Comparison of ENCODE assay signal across 18 cellular contexts in genomic region chr4:13056630-13057187, GRCh38.
"Had no signal": no experiment of that assay in that cellular context is flagged by ENCODE, and none has a peak within 500 bp of the region (broad histone marks: within the 10 kb centered on the region; RNA-seq: fewer than 3 reads in every experiment).

No MANE protein-coding gene starts in this region.

- H3K4me3 ChIP-seq: colonic mucosa, esophagus squamous epithelium, hepatocyte, psoas muscle, smooth muscle cell, testis had no signal

- H3K4me3 Mint-ChIP-seq: naive thymus-derived CD4-positive, alpha-beta T cell; nephron progenitor cell had no signal

- DNase-seq: colonic mucosa; dermis blood vessel endothelial cell; esophagus squamous epithelium; foreskin fibroblast; kidney; left cardiac atrium; mesendoderm; naive thymus-derived CD4-positive, alpha-beta T cell; nephron progenitor cell; psoas muscle; retina; stimulated activated CD4-positive, alpha-beta T cell treated with anti-CD3 and anti-CD28 coated beads, Interleukin-2, amount 100 ng/mL, for 48 hours; stimulated activated naive CD8-positive, alpha-beta T cell treated with anti-CD3 and anti-CD28 coated beads, Interleukin-15, Interleukin-2, amounts not matched to agents 100 U/mL and 50 U/mL, for 24 hours; testis; trophoblast cell had no signal

- H3K27me3 Mint-ChIP-seq: naive thymus-derived CD4-positive, alpha-beta T cell had no signal

- H3K9me3 Mint-ChIP-seq: nephron progenitor cell had no signal

- H3K36me3 Mint-ChIP-seq: naive thymus-derived CD4-positive, alpha-beta T cell had no signal

- H3K9me3 ChIP-seq: colonic mucosa, esophagus squamous epithelium, psoas muscle, testis had no signal

- H3K27ac ChIP-seq: colonic mucosa, esophagus squamous epithelium, hepatocyte, parathyroid adenoma, psoas muscle, testis had no signal

- H3K27ac Mint-ChIP-seq: naive thymus-derived CD4-positive, alpha-beta T cell; nephron progenitor cell had no signal

- H3K4me1 ChIP-seq: colonic mucosa, esophagus squamous epithelium, parathyroid adenoma, psoas muscle, testis had no signal

- ATAC-seq: naive thymus-derived CD4-positive, alpha-beta T cell; psoas muscle; stimulated activated naive CD8-positive, alpha-beta T cell treated with anti-CD3 and anti-CD28 coated beads, Interleukin-15, Interleukin-2, amounts not matched to agents 100 U/mL and 50 U/mL, for 24 hours had no signal

- H3K4me1 Mint-ChIP-seq: naive thymus-derived CD4-positive, alpha-beta T cell; nephron progenitor cell had no signal

- H3K36me3 ChIP-seq: colonic mucosa, esophagus squamous epithelium had no signal

- H3K27me3 ChIP-seq: colonic mucosa, esophagus squamous epithelium, hepatocyte, testis had no signal
